Comparison of ENCODE assay signal across 21 cellular contexts in the genomic region with DNA sequence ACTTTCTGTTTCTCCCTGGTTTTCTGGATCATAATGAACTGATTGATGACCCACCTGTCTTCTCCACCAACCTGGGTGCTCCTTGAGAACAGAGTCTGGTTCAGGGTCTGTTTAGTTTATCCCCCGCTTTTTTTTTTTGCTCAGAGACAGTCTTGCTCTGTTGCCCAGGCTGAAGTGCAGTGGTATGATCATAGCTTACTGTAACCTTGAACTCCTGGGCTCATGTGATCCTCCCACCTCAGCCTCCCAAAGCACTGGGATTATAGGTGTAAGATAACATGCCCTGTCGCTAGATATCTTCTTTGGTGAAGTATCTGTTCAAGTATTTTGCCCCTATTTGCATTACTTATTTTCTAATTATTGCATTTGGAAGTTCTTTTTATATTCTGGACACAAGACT. TPM values are rescaled to one million over a fixed set of nuclear protein-coding genes. Genes with fewer than 3 reads are reported as not detected.
DNase-seq lines count a peak whose midpoint lies in the region; ATAC-seq, FAIRE-seq and TF ChIP-seq lines count a peak whose summit lies in the region.
"Had no signal": no experiment of that assay in that cellular context is flagged by ENCODE, and none has a peak within 500 bp of the region (broad histone marks: within the 10 kb centered on the region; RNA-seq: fewer than 3 reads in every experiment).

No MANE protein-coding gene starts in this region.

- H3K27me3 ChIP-seq in breast epithelium (no peaks in the 10 kb centered on the region), Panc1 (ENCODE audit: control insufficient read depth, insufficient read depth, low read length) (no peaks in the 10 kb centered on the region), keratinocyte (ENCODE audit: control insufficient read depth, extremely low read depth, insufficient read depth, low read length) (no peaks in the 10 kb centered on the region), body of pancreas (no peaks in the 10 kb centered on the region)
- H3K27me3 ChIP-seq: BLaER1 treated with 17β-estradiol and CSF1 and Interleukin-3, amounts not matched to agents 10 nM and 100 nM had no signal

- no peak for ATAC-seq in Panc1
- no peak for ATAC-seq in body of pancreas
- ATAC-seq: A549; CD8-positive, alpha-beta T cell had no signal

- no peak overlapping the region for H2AFZ ChIP-seq in keratinocyte (ENCODE audit: control insufficient read depth, low read length)

- TF ChIP-seq CTCF in MCF 10A (IDR thresholded peaks at IDR 0.05; ENCODE audit: unreplicated experiment) (no peak), breast epithelium (IDR thresholded peaks at IDR 0.05) (no peak), Panc1 (IDR thresholded peaks at IDR 0.05) (no peak), keratinocyte (optimal IDR thresholded peaks at IDR 0.05 in 1 of 3, IDR thresholded peaks at IDR 0.05 in 1 of 3, conservative IDR thresholded peaks at IDR 0.05 in 1 of 3; ENCODE audit: extremely low read depth in 1 of 3, insufficient read depth in 2 of 3, low read length in 3 of 3) (no peak), body of pancreas (IDR thresholded peaks at IDR 0.05) (no peak)

- peaks cover 18% of the 10 kb centered on the region for H3K9me3 Mint-ChIP-seq in MCF 10A (ENCODE audit: unreplicated experiment)

- H3K36me3 ChIP-seq in breast epithelium (no peaks in the 10 kb centered on the region), Panc1 (ENCODE audit: control insufficient read depth, insufficient read depth, low read length) (no peaks in the 10 kb centered on the region), keratinocyte (ENCODE audit: control insufficient read depth in 2 of 2, extremely low read depth in 1 of 2, insufficient read depth in 2 of 2, low read length in 2 of 2) (no peaks in the 10 kb centered on the region), body of pancreas (replicated peaks in 1 of 2; ENCODE audit: insufficient read depth in 1 of 2, low read depth in 2 of 2) (no peaks in the 10 kb centered on the region)

- no peaks in the 10 kb centered on the region for H3K9me1 ChIP-seq in keratinocyte (ENCODE audit: control insufficient read depth, extremely low read depth, insufficient read depth, low read length)

- CTCF ChIA-PET in MCF 10A (lab: Yijun Ruan, JAX) (interaction anchor here (1.0 kb wide), 1 partner anchor 43 kb away, joined by 6 read pairs; no protein-coding TSS in a partner anchor), Panc1 (lab: Charles Lee) (no interaction called here)

- dilution Hi-C loops in keratinocyte (cut with MboI; ENCODE audit: extremely low pct_ligation_motif_present, low sequenced_read_pairs) = no loop called here

- 76 to 80% methylated on average over 2 of the region's 2 CpGs for WGBS in body of pancreas, 2 donors

- H3K4me2 ChIP-seq in keratinocyte (ENCODE audit: control insufficient read depth, extremely low read depth, insufficient read depth, low read depth, low read length) = no peak overlapping the region
- H3K4me2 ChIP-seq: A549; BLaER1 treated with 17β-estradiol and CSF1 and Interleukin-3, amounts not matched to agents 10 nM and 100 nM had no signal

- H3K4me3 Mint-ChIP-seq in MCF 10A (ENCODE audit: unreplicated experiment) = no peak overlapping the region
- H3K4me3 Mint-ChIP-seq: B cell; CD4-positive, alpha-beta T cell; CD8-positive, alpha-beta T cell had no signal

- BruUV-seq in MCF 10A (replicated peaks; lab: Mats Ljungman, UMichigan) = no TSS peak
- no TSS peak for BruUV-seq in Panc1 (replicated peaks; lab: Mats Ljungman, UMichigan)

- peaks cover 7 to 19% of the 10 kb centered on the region in 2 donors for H3K9me3 ChIP-seq in breast epithelium
- H3K9me3 ChIP-seq in Panc1 (ENCODE audit: control insufficient read depth, insufficient read depth, low read depth, low read length) = peaks cover 7% of the 10 kb centered on the region; the same call in 1 of the 2 replicates
- peaks cover 7% of the 10 kb centered on the region for H3K9me3 ChIP-seq in keratinocyte (ENCODE audit: control insufficient read depth, low read depth, low read length)
- H3K9me3 ChIP-seq in body of pancreas = peaks cover 0 to 10% (median 0%) of the 10 kb centered on the region in 3 donors

- no peaks in the 10 kb centered on the region for H3K27me3 Mint-ChIP-seq in MCF 10A (ENCODE audit: insufficient read depth, unreplicated experiment)

- H3K27ac Mint-ChIP-seq in MCF 10A (ENCODE audit: low read depth, unreplicated experiment) = peak overlapping the region; percentile 26
- H3K27ac Mint-ChIP-seq: B cell; CD4-positive, alpha-beta T cell; CD8-positive, alpha-beta T cell had no signal

- no peaks in the 10 kb centered on the region for H3K36me3 Mint-ChIP-seq in MCF 10A (ENCODE audit: insufficient read depth, unreplicated experiment)

- intact Hi-C loops in MCF 10A (cut with micrococcal nuclease) = no loop called here
- intact Hi-C loops in breast epithelium (cut with DNase I; ENCODE audit: low total_unique reads) = no loop called here
- intact Hi-C loops in Panc1 (cut with micrococcal nuclease; ENCODE audit: unreplicated experiment) = no loop called here
- intact Hi-C loops in body of pancreas (cut with DNase I) = no loop called here

- DNase-seq in MCF 10A (ENCODE audit: unreplicated experiment) (no peak), breast epithelium (ENCODE audit: low spot score in 2 of 2) (no peak), Panc1 (ENCODE audit: low read depth, low spot score) (no peak), keratinocyte (ENCODE audit: low read depth, low spot score) (no peak), body of pancreas (no peak)
- DNase-seq: AML-193; Caco-2; Calu3; CD4-positive, alpha-beta T cell; CD8-positive, alpha-beta T cell; DMS79 treated with DMSO at 0.1 percent for 48 hours; GF-D8 had no signal

- FAIRE-seq in keratinocyte (lab: Jason Lieb, UNC) = peak; percentile 39
- FAIRE-seq: A549, D721Med, G401.6, GM12891, GM19239 had no signal

- POLR2A ChIA-PET in MCF 10A (lab: Yijun Ruan, JAX) = no interaction called here
- POLR2A ChIA-PET in Panc1 (lab: Charles Lee) = interaction anchor here (0.6 kb wide), 2 partner anchors 57 to 292 kb away, joined by 6 to 9 read pairs; no protein-coding TSS in a partner anchor

- H3K4me1 ChIP-seq in breast epithelium = no peaks in the 10 kb centered on the region
- peaks cover 6% of the 10 kb centered on the region; the same call in 1 of the 2 replicates for H3K4me1 ChIP-seq in Panc1 (ENCODE audit: control insufficient read depth, insufficient read depth, low read length)
- H3K4me1 ChIP-seq in keratinocyte (ENCODE audit: control insufficient read depth, extremely low read depth, insufficient read depth, low read length) = peaks cover 27% of the 10 kb centered on the region
- H3K4me1 ChIP-seq in body of pancreas = no peaks in the 10 kb centered on the region
- H3K4me1 ChIP-seq: Caco-2 had no signal

- no peak overlapping the region for H3K9ac ChIP-seq in keratinocyte (ENCODE audit: control insufficient read depth, extremely low read depth, insufficient read depth, low read length)
- H3K9ac ChIP-seq: BLaER1 treated with 17β-estradiol and CSF1 and Interleukin-3, amounts not matched to agents 10 nM and 100 nM had no signal

- no peak for TF ChIP-seq POLR2A in breast epithelium (IDR thresholded peaks at IDR 0.05)
- TF ChIP-seq POLR2A in body of pancreas (IDR thresholded peaks at IDR 0.05) = no peak

- H3K79me2 ChIP-seq in keratinocyte (ENCODE audit: control insufficient read depth, insufficient read depth, low read length) = no peaks in the 10 kb centered on the region

- H3K27ac ChIP-seq in breast epithelium (no peak overlapping the region), Panc1 (ENCODE audit: low read length) (peak overlapping the region; percentile 72), keratinocyte (ENCODE audit: control insufficient read depth, insufficient read depth, low read length) (no peak overlapping the region), body of pancreas (no peak overlapping the region)
- H3K27ac ChIP-seq: 22Rv1; A549; BLaER1 treated with 17β-estradiol and CSF1 and Interleukin-3, amounts not matched to agents 10 nM and 100 nM; C4-2B had no signal

- in situ Hi-C loops in Panc1 (cut with HindIII; ENCODE audit: low pct_unique_long_range_greater_than_20kb, low sequenced_read_pairs) = no loop called here

- H4K20me1 ChIP-seq in keratinocyte (ENCODE audit: control insufficient read depth, extremely low read depth, insufficient read depth, low read length) = no peaks in the 10 kb centered on the region
- H4K20me1 ChIP-seq: BLaER1 treated with 17β-estradiol and CSF1 and Interleukin-3, amounts not matched to agents 10 nM and 100 nM had no signal

- peaks cover 7% of the 10 kb centered on the region for H3K4me1 Mint-ChIP-seq in MCF 10A (ENCODE audit: insufficient read depth, unreplicated experiment)
- H3K4me1 Mint-ChIP-seq: B cell had no signal

- H3K4me3 ChIP-seq in breast epithelium (no peak overlapping the region), Panc1 (ENCODE audit: low read depth in 2 of 2, low read length in 2 of 2) (no peak overlapping the region), keratinocyte (ENCODE audit: control insufficient read depth in 2 of 3, extremely low read depth in 1 of 3, insufficient read depth in 2 of 3, low read depth in 1 of 3, low read length in 3 of 3) (no peak overlapping the region), body of pancreas (no peak overlapping the region)
- H3K4me3 ChIP-seq: A549; BLaER1 treated with 17β-estradiol and CSF1 and Interleukin-3, amounts not matched to agents 10 nM and 100 nM had no signal

RNA-seq across cellular contexts. Expression of gene CITED4, which starts 30.2 kb away (rescaled TPM):
- total RNA-seq in MCF 10A (2022) = 22.5 and 43.5 TPM in 2 replicates
- 100 to 1,000 TPM in 1 of 3 donors, 10 to 100 TPM in 2; 12.2 to 136 (median 26.9) TPM for total RNA-seq in breast epithelium
- 145 TPM for total RNA-seq in Panc1 (2021; ENCODE audit: unreplicated experiment)
- polyA plus RNA-seq in Panc1 (2012; ENCODE audit: insufficient read length) = 241 TPM
- polyA plus RNA-seq in keratinocyte = 11.2 to 30.6 TPM (median 13.3 TPM) in 3 replicates
- polyA plus RNA-seq in keratinocyte (2011; ENCODE audit: low read depth) = 2.7 TPM
- 15.1 and 73.1 TPM in 2 replicates for polyA plus RNA-seq in keratinocyte (2011; cell fraction: cytosol; rRNA removed)
- 16.6 and 36.4 TPM in 2 replicates for polyA plus RNA-seq in keratinocyte (2011; cell fraction: nucleus; rRNA removed)
- 34.1 and 105 TPM in 2 replicates for polyA plus RNA-seq in keratinocyte (2012; ENCODE audit: low replicate concordance)
- polyA minus RNA-seq in keratinocyte = 3.1 to 43.1 TPM (median 5.1 TPM) in 3 replicates
- polyA minus RNA-seq in keratinocyte (2011; cell fraction: cytosol; rRNA and poly(A)+ RNA removed) = 161 TPM
- polyA minus RNA-seq in keratinocyte (2011; cell fraction: nucleus; rRNA and poly(A)+ RNA removed) = 29.6 and 41.6 TPM in 2 replicates
- 100 to 1,000 TPM; 180 to 465 TPM for total RNA-seq in body of pancreas
